In the genomic region with DNA sequence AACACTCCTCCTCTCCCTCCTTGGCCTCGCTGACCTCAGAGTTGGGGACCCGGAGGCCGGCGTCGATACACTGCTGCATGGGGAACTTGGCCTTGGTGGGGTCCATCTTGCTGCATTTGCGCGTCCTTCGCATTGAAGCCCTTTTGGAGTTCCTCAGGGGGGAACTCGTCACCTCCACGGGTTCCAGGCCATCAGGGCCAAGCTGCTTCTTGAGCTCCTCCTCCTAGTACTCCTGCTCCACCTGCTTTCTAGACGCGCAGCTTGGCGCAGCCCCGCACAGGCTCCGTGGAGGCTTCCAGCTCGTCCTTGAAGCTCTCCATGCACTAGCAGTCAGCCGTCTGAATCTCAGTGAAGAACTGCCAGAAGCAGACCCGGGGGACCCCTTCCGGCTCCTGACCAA, we compare ENCODE assay signal across 1 cellular context. TPM values are rescaled to one million over a fixed set of nuclear protein-coding genes. Genes with fewer than 3 reads are reported as not detected.
"Had no signal": no experiment of that assay in that cellular context is flagged by ENCODE, and none has a peak within 500 bp of the region (broad histone marks: within the 10 kb centered on the region; RNA-seq: fewer than 3 reads in every experiment).

No MANE protein-coding gene starts in this region.

RNA-seq across cellular contexts. Expression of a gene that starts 51.2 kb away (rescaled TPM):
- total RNA-seq: IMR-90 had no signal
